Comparison of ENCODE assay signal across 9 cellular contexts in genomic region chr6:117908246-117909107, GRCh38. TPM values are rescaled to one million over a fixed set of nuclear protein-coding genes. Genes with fewer than 3 reads are reported as not detected.
A peak's percentile ranks its signal among the peaks of the same experiment; 100 is the strongest.
DNase-seq lines count a peak whose midpoint lies in the region; ATAC-seq, FAIRE-seq and TF ChIP-seq lines count a peak whose summit lies in the region.
"Had no signal": no experiment of that assay in that cellular context is flagged by ENCODE, and none has a peak within 500 bp of the region (broad histone marks: within the 10 kb centered on the region; RNA-seq: fewer than 3 reads in every experiment).

No MANE protein-coding gene starts in this region.

- dilution Hi-C loops in endothelial cell of umbilical vein (cut with MboI; ENCODE audit: extremely low pct_ligation_motif_present, low sequenced_read_pairs), result no loop called here

- POLR2A ChIA-PET in endothelial cell of umbilical vein (lab: Charles Lee), result no interaction called here

- H3K27ac ChIP-seq in endothelial cell of umbilical vein (ENCODE audit: insufficient read depth, low read depth, low read length) (no peak overlapping the region), neural cell (ENCODE audit: low read length) (peak overlapping the region; percentile 72)

- H3K36me3 ChIP-seq in endothelial cell of umbilical vein (ENCODE audit: control insufficient read depth in 2 of 2, extremely low read depth in 1 of 2, insufficient read depth in 2 of 2, low read length in 2 of 2) (no peaks in the 10 kb centered on the region), neural cell (ENCODE audit: insufficient read depth, low read length) (no peaks in the 10 kb centered on the region)

- CTCF ChIA-PET in endothelial cell of umbilical vein (lab: Charles Lee), result no interaction called here

- H3K4me3 ChIP-seq in endothelial cell of umbilical vein (replicated peaks in 1 of 3; ENCODE audit: insufficient read depth in 1 of 3, low read depth in 1 of 3, low read length in 3 of 3), result peak overlapping the region in 1 of 3 experiments; percentile 46
- H3K4me3 ChIP-seq in neural cell (ENCODE audit: low read length), result peak overlapping the region; percentile 93

- no peak overlapping the region for H3K9ac ChIP-seq in endothelial cell of umbilical vein (replicated peaks; ENCODE audit: extremely low read depth, insufficient read depth, low read length)
- H3K9ac ChIP-seq in neural cell (ENCODE audit: low read length), result peak overlapping the region; percentile 76

- no peak overlapping the region for H3K4me2 ChIP-seq in endothelial cell of umbilical vein (ENCODE audit: insufficient read depth, low read length)
- peak overlapping the region; percentile 75 for H3K4me2 ChIP-seq in neural cell (ENCODE audit: low read length)

- TF ChIP-seq CTCF in endothelial cell of umbilical vein (IDR thresholded peaks at IDR 0.05; ENCODE audit: extremely low read depth in 1 of 2, insufficient read depth in 1 of 2, low read depth in 1 of 2, low read length in 2 of 2), result no peak
- TF ChIP-seq CTCF in neural cell (IDR thresholded peaks at IDR 0.05; ENCODE audit: poor library complexity, severe bottlenecking), result no peak

- H3K9me1 ChIP-seq in endothelial cell of umbilical vein (replicated peaks; ENCODE audit: control insufficient read depth, extremely low read depth, insufficient read depth, low read length), result no peaks in the 10 kb centered on the region

- no TSS peak for BruUV-seq in endothelial cell of umbilical vein (replicated peaks; lab: Mats Ljungman, UMichigan)

- H3K27me3 ChIP-seq in endothelial cell of umbilical vein (ENCODE audit: control insufficient read depth in 2 of 2, insufficient read depth in 2 of 2, low read length in 2 of 2) (peaks cover 12 to 33% of the 10 kb centered on the region in 2 experiments), neural cell (ENCODE audit: insufficient read depth, low read depth, low read length) (no peaks in the 10 kb centered on the region)

- H4K20me1 ChIP-seq in endothelial cell of umbilical vein (replicated peaks; ENCODE audit: control insufficient read depth, extremely low read depth, insufficient read depth, low read length) (no peaks in the 10 kb centered on the region), neural cell (ENCODE audit: insufficient read depth) (no peaks in the 10 kb centered on the region)

- no peak for TF ChIP-seq EP300 in Ishikawa (IDR thresholded peaks at IDR 0.05; ENCODE audit: borderline replicate concordance)
- no peak for TF ChIP-seq EP300 in neural cell (conservative IDR thresholded peaks at IDR 0.05; ENCODE audit: poor library complexity, severe bottlenecking)

- intact Hi-C loops in endothelial cell of umbilical vein (cut with micrococcal nuclease), result no loop called here

- no peaks in the 10 kb centered on the region for H3K9me2 ChIP-seq in neural cell (ENCODE audit: insufficient read depth, low read length)

- no peaks in the 10 kb centered on the region for H3K9me3 ChIP-seq in endothelial cell of umbilical vein (replicated peaks; ENCODE audit: control insufficient read depth, insufficient read depth, low read length)
- H3K9me3 ChIP-seq in neural cell (ENCODE audit: low read length), result no peaks in the 10 kb centered on the region

- H3F3A ChIP-seq in neural cell (ENCODE audit: insufficient read depth, low read length, poor library complexity, severe bottlenecking), result peaks cover 4% of the 10 kb centered on the region

- H2AFZ ChIP-seq in endothelial cell of umbilical vein (ENCODE audit: low read depth, low read length) (no peak overlapping the region), neural cell (ENCODE audit: low read depth, low read length) (peak overlapping the region; percentile 37)

- no peak for ATAC-seq in GM21515 (IDR thresholded peaks at IDR 0.05; ENCODE audit: unreplicated experiment)
- ATAC-seq in GM19395 (IDR thresholded peaks at IDR 0.05; ENCODE audit: unreplicated experiment), result no peak

- FAIRE-seq in endothelial cell of umbilical vein (lab: Jason Lieb, UNC), result no peak
- FAIRE-seq: GM12891 had no signal

- DNase-seq in AG20443 (ENCODE audit: low spot score), result peak; percentile 10
- DNase-seq in endothelial cell of umbilical vein (ENCODE audit: low read depth, low spot score), result no peak
- no peak for DNase-seq in dedifferentiated amniotic fluid mesenchymal stem cell (ENCODE audit: extremely low spot score)
- no peak for DNase-seq in AG08395 (ENCODE audit: low spot score)

- TF ChIP-seq RAD21 in Ishikawa (IDR thresholded peaks at IDR 0.05; ENCODE audit: low read depth) (no peak), neural cell (conservative IDR thresholded peaks at IDR 0.05) (no peak)

- H3K79me2 ChIP-seq in endothelial cell of umbilical vein (ENCODE audit: control insufficient read depth, insufficient read depth, low read length) (no peaks in the 10 kb centered on the region), neural cell (replicated peaks; ENCODE audit: insufficient read depth, low read length) (peaks cover 46% of the 10 kb centered on the region)

- TF ChIP-seq POLR2A in endothelial cell of umbilical vein (IDR thresholded peaks at IDR 0.05; ENCODE audit: low read depth, low read length), result no peak

- no peaks in the 10 kb centered on the region for H3K4me1 ChIP-seq in endothelial cell of umbilical vein (ENCODE audit: control insufficient read depth, extremely low read depth, insufficient read depth, low read length)

TF ChIP-seq in Ishikawa, 13 proteins besides CTCF, POLR2A, EP300 and RAD21:
- TF ChIP-seq EGR1 (IDR thresholded peaks at IDR 0.05) (no peak), ZBTB7A (IDR thresholded peaks at IDR 0.05; ENCODE audit: low read depth) (peak; percentile 37; the same call in 1 of the 2 replicates), YY1 (IDR thresholded peaks at IDR 0.05; ENCODE audit: low read depth) (no peak)

TF ChIP-seq in endothelial cell of umbilical vein, 7 proteins besides CTCF, POLR2A, EP300 and RAD21:
- TF ChIP-seq EZH2 (IDR thresholded peaks at IDR 0.05; ENCODE audit: borderline replicate concordance, low read depth, low read length, severe bottlenecking) (peak; percentile 77), MYC (IDR thresholded peaks at IDR 0.05; ENCODE audit: low read depth, low read length) (no peak)

TF ChIP-seq in neural cell, 6 proteins besides CTCF, POLR2A, EP300 and RAD21:
- TF ChIP-seq SMC3 (conservative IDR thresholded peaks at IDR 0.05; ENCODE audit: poor library complexity) (peak; percentile 15), MXI1 (conservative IDR thresholded peaks at IDR 0.05; ENCODE audit: poor library complexity, severe bottlenecking) (no peak)

RNA-seq across cellular contexts. Expression of gene SLC35F1, which starts 1.4 kb away (rescaled TPM):
- total RNA-seq in endothelial cell of umbilical vein, result not detected in 2 replicates
- not detected in 2 replicates for polyA plus RNA-seq in endothelial cell of umbilical vein
- polyA plus RNA-seq in endothelial cell of umbilical vein (2011; cell fraction: cytosol; rRNA removed), result 0.01 TPM in 1 of 2 replicates, not detected in the other
- not detected in 2 replicates for polyA plus RNA-seq in endothelial cell of umbilical vein (2011; cell fraction: nucleus; rRNA removed)
- not detected in 2 replicates for polyA plus RNA-seq in endothelial cell of umbilical vein (2012)
- polyA minus RNA-seq in endothelial cell of umbilical vein, result 0.05 TPM in 1 of 2 replicates, not detected in the other
- polyA minus RNA-seq in endothelial cell of umbilical vein (2011; cell fraction: cytosol; rRNA and poly(A)+ RNA removed), result not detected
- polyA minus RNA-seq in endothelial cell of umbilical vein (2011; cell fraction: nucleus; rRNA and poly(A)+ RNA removed), result 0.10 TPM in 1 of 2 replicates, not detected in the other
- 35.1 and 38.6 TPM in 2 replicates for polyA plus RNA-seq in neural cell
- polyA minus RNA-seq in neural cell, result 85.7 and 96.2 TPM in 2 replicates

Comparison
In these comparisons a context has a peak if more than half of its experiments do, and no peak if none do; other contexts are left out.
1. RNA of gene SLC35F1, which starts 1.4 kb away (polyA plus RNA-seq): 35.1 to 38.6 TPM in neural cell; 0.01 TPM in endothelial cell of umbilical vein; every median in the first group is over 10 times any median in the second.